Comparison of ENCODE assay signal across 23 cellular contexts in the genomic region with DNA sequence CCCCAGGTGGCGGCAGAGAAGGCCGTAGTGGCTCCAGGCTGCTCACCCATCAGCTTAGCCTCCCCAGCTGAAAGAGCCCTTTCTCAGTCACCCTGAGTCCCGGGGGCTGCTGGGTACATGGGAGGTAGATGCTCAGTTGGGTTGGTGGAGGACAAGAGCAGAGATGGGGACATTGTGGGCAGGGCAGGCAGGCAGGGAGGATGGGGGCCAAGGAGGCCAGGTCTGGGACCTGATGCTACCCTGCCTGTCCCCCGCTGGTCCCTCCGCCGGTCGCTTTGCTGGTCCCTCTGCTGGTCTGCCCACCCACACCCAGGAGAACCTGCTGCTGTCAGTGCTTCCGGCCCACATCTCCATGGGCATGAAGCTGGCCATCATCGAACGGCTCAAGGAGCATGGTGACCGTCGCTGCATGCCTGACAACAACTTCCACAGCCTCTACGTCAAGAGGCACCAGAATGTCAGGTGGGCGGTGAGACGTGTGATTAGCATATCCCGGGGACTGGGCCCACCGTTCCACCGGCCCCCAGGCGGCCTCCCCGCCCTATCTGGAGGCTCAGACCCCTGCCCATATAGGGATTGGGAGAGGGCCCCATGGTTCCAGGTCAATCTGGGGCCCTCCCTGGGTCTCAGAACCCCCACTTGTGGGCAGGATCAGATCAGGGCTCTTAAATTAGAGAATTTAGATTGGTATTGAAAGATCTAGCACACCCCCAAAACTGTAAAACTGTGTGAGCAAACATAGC.
"Had no signal": no experiment of that assay in that cellular context is flagged by ENCODE, and none has a peak within 500 bp of the region (broad histone marks: within the 10 kb centered on the region; RNA-seq: fewer than 3 reads in every experiment).

No MANE protein-coding gene starts in this region.

- H3K36me3 ChIP-seq: breast epithelium, right lobe of liver, transverse colon had no signal

- ATAC-seq: activated CD4-positive, CD25-positive, alpha-beta regulatory T cell treated with anti-CD3 and anti-CD28 coated beads, Interleukin-2, amount 50 U/mL, for 24 hours; activated CD8-positive, alpha-beta T cell treated with anti-CD3 and anti-CD28 coated beads, Interleukin-2, amount 10 ng/mL, durations not matched to agents 7 days and 5 days; heart right ventricle; right lobe of liver; T-cell had no signal

- H3K27ac ChIP-seq: breast epithelium, coronary artery, epithelial cell of prostate, heart right ventricle, parathyroid adenoma, right lobe of liver, skin epidermis, stomach, suprapubic skin, transverse colon, VCaP had no signal

- H3K27me3 Mint-ChIP-seq: activated naive CD8-positive, alpha-beta T cell treated with anti-CD3 and anti-CD28 coated beads, Interleukin-2, amount 10 ng/mL, durations not matched to agents 7 days and 5 days; T-cell had no signal

- H3K9me3 ChIP-seq: breast epithelium, heart right ventricle, right lobe of liver, stomach, suprapubic skin, transverse colon had no signal

- DNase-seq: activated CD4-positive, alpha-beta T cell treated with anti-CD3 and anti-CD28 coated beads, Interleukin-2, amount 50 U/mL, for 1 hour; activated CD8-positive, alpha-beta T cell treated with anti-CD3 and anti-CD28 coated beads, Interleukin-2, amount 10 ng/mL, durations not matched to agents 7 days and 5 days; activated naive CD4-positive, alpha-beta T cell; activated naive CD8-positive, alpha-beta T cell treated with anti-CD3 and anti-CD28 coated beads, Interleukin-2, amount 10 ng/mL, durations not matched to agents 7 days and 5 days; amniotic stem cell; midbrain; stimulated activated CD4-positive, alpha-beta T cell treated with anti-CD3 and anti-CD28 coated beads, Interleukin-1b, Interleukin-23, amount 100 ng/mL, for 48 hours; stomach; T-cell; transverse colon had no signal

- H3K27ac Mint-ChIP-seq: activated T-helper 2 cell treated with anti-CD3 and anti-CD28 coated beads, Interferon-gamma antibody, Interleukin-2, Interleukin-4, amounts not matched to agents 10 μg/mL and 5 μg/mL and 100 μg/mL, durations not matched to agents 14 hours and 24 hours and 36 hours; nephron; T-helper 2 cell treated with Interferon-gamma antibody and Interleukin-4, amounts not matched to agents 5 μg/mL and 100 μg/mL, for 36 hours had no signal

- H3K4me1 Mint-ChIP-seq: nephron had no signal

- H3K9ac ChIP-seq: parathyroid adenoma had no signal

- H3K9me3 Mint-ChIP-seq: activated naive CD8-positive, alpha-beta T cell treated with anti-CD3 and anti-CD28 coated beads, Interleukin-2, amount 10 ng/mL, durations not matched to agents 7 days and 5 days; activated T-helper 2 cell treated with anti-CD3 and anti-CD28 coated beads, Interferon-gamma antibody, Interleukin-2, Interleukin-4, amounts not matched to agents 10 μg/mL and 5 μg/mL and 100 μg/mL, durations not matched to agents 14 hours and 24 hours and 36 hours; nephron; T-cell; T-helper 2 cell treated with Interferon-gamma antibody and Interleukin-4, amounts not matched to agents 5 μg/mL and 100 μg/mL, for 36 hours had no signal

- H2AFZ ChIP-seq: parathyroid adenoma had no signal

- H3K4me3 Mint-ChIP-seq: activated CD8-positive, alpha-beta T cell treated with anti-CD3 and anti-CD28 coated beads, Interleukin-2, amount 10 ng/mL, durations not matched to agents 7 days and 5 days; activated naive CD8-positive, alpha-beta T cell treated with anti-CD3 and anti-CD28 coated beads, Interleukin-2, amount 10 ng/mL, durations not matched to agents 7 days and 5 days; nephron; T-cell; T-helper 2 cell treated with Interferon-gamma antibody and Interleukin-4, amounts not matched to agents 5 μg/mL and 100 μg/mL, for 36 hours had no signal

- H3K4me1 ChIP-seq: breast epithelium, parathyroid adenoma, stomach, suprapubic skin, transverse colon had no signal

- H3K27me3 ChIP-seq: breast epithelium, heart right ventricle, right lobe of liver, stomach, suprapubic skin, transverse colon had no signal

- H3K4me3 ChIP-seq: breast epithelium, coronary artery, heart right ventricle, right lobe of liver, skin epidermis, stomach, suprapubic skin, transverse colon had no signal
